Comparison of ENCODE assay signal across 8 cellular contexts in the genomic region with DNA sequence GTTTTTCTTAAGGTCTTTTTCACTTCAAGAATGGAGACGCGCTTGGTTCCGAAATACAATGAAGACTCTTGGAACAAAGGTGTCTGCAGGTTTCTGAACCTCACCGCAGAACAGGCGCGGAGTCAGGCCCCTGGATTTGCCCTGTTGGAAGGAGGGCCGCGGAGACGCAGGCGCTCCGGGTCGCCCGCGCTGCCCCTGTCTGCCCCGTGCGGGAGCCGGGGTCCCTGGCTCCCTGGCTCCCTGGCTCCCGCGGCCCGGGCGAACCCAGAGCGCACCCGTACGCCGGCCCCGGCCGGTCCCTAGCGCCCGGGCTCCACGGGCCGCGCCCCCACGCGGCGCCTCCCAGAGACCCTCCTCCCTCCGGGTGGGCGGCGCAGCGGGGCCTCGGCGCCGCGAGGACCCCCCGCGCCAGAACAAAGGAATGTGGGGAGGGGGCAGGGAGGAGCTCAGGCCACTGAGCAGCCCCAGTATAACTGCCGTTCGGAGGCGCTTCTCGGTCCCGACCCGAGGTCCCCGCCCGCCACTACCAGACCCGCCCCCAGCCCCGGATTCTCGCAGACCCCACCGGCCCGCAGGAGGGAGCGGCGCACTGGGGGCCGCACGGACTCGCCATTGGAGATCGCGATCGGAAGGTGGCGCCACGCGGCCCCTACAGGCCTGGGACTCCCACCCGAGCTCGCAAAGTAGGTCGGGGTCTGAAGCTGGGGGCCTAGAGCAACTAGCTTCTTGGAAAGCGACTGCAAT. TPM values are rescaled to one million over a fixed set of nuclear protein-coding genes. Genes with fewer than 3 reads are reported as not detected.
DNase-seq lines count a peak whose midpoint lies in the region; ATAC-seq and TF ChIP-seq lines count a peak whose summit lies in the region.

No MANE protein-coding gene starts in this region.

- TF ChIP-seq CTCF in GM10248 (IDR thresholded peaks at IDR 0.05; ENCODE audit: control extremely low read depth, extremely low read depth, low read depth, missing control alignments): peak; percentile 51
- TF ChIP-seq CTCF in epithelial cell of proximal tubule (conservative IDR thresholded peaks at IDR 0.05; ENCODE audit: low read depth, low read length): peak; percentile 54

- no peaks in the 10 kb centered on the region for H3K36me3 ChIP-seq in muscle layer of colon (ENCODE audit: insufficient read depth, low read length)

- H3K27ac ChIP-seq in muscle layer of colon (ENCODE audit: low read depth, low read length): peak overlapping the region; percentile 88

- peak; percentile 36 for DNase-seq in GM10248 (ENCODE audit: extremely low spot score)
- peak; percentile 30 for DNase-seq in SK-MEL-5 (ENCODE audit: low read depth, low spot score)
- DNase-seq in epithelial cell of proximal tubule (ENCODE audit: low read depth): no peak
- no peak for DNase-seq in UCSD-AML1 (lab: John Stamatoyannopoulos, UW; ENCODE audit: unreplicated experiment)
- no peak for DNase-seq in H4 (ENCODE audit: low spot score)

- no peaks in the 10 kb centered on the region for H3K9me3 ChIP-seq in muscle layer of colon (ENCODE audit: low read length)

- H3K4me3 ChIP-seq in epithelial cell of proximal tubule (ENCODE audit: low read depth, low read length): peak overlapping the region; percentile 80
- peak overlapping the region; percentile 55 to 91 for H3K4me3 ChIP-seq in muscle layer of colon (ENCODE audit: low read depth in 1 of 2, low read length in 2 of 2)

- no peaks in the 10 kb centered on the region for H3K27me3 ChIP-seq in muscle layer of colon (ENCODE audit: control insufficient read depth in 1 of 2, insufficient read depth in 2 of 2, low read length in 2 of 2)

- H3K9ac ChIP-seq in muscle layer of colon (ENCODE audit: low read length): peak overlapping the region; percentile 92

- CTCF ChIA-PET in GM10248 (lab: Yijun Ruan, JAX): interaction anchor here (0.8 to 2.3 kb wide), 2 partner anchors 11 to 16 kb away, joined by 3 to 7 read pairs; no protein-coding TSS in a partner anchor

- in situ Hi-C loops in SK-MEL-5 (cut with HindIII; ENCODE audit: low pct_unique_long_range_greater_than_20kb, low sequenced_read_pairs): no loop called here

- no peak for ATAC-seq in activated CD4-positive, CD25-positive, alpha-beta regulatory T cell treated with anti-CD3 and anti-CD28 coated beads, Interleukin-2, amount 50 U/mL, for 24 hours
- no peak for ATAC-seq in GM21515 (IDR thresholded peaks at IDR 0.05; ENCODE audit: unreplicated experiment)

- POLR2A ChIA-PET in GM10248 (lab: Yijun Ruan, JAX): no interaction called here

- peaks cover 15% of the 10 kb centered on the region for H3K4me1 ChIP-seq in muscle layer of colon (ENCODE audit: insufficient read depth, low read length)

RNA-seq across cellular contexts. Expression of gene NFIL3, which starts 2.4 kb away (rescaled TPM):
- 10.1 and 11.3 TPM in 2 replicates for total RNA-seq in SK-MEL-5 (2014; rRNA removed; shearing (Covaris generic))
- polyA plus RNA-seq in SK-MEL-5 (2015; cell fraction: cytosol; rRNA removed): 13.9 and 16.2 TPM in 2 replicates
- 12.7 and 13.2 TPM in 2 replicates for polyA plus RNA-seq in SK-MEL-5 (2015; cell fraction: nucleus; rRNA removed)
- total RNA-seq in epithelial cell of proximal tubule: 10.3 and 12.7 TPM in 2 replicates
- 7.5 and 13.4 TPM in 2 replicates for total RNA-seq in H4 (2014; rRNA removed; shearing (Covaris generic))

RNA-seq across cellular contexts. Expression of gene AUH, which starts 59.5 kb away (rescaled TPM):
- total RNA-seq in SK-MEL-5 (2014; rRNA removed; shearing (Covaris generic)): 29.7 and 29.9 TPM in 2 replicates
- polyA plus RNA-seq in SK-MEL-5 (2015; cell fraction: cytosol; rRNA removed): 18.0 and 19.0 TPM in 2 replicates
- 29.8 and 52.7 TPM in 2 replicates for polyA plus RNA-seq in SK-MEL-5 (2015; cell fraction: nucleus; rRNA removed)
- 13.8 and 16.8 TPM in 2 replicates for total RNA-seq in epithelial cell of proximal tubule
- 12.9 TPM in 2 replicates for total RNA-seq in H4 (2014; rRNA removed; shearing (Covaris generic))

Comparison
In these comparisons a context has a peak if more than half of its experiments do, and no peak if none do; other contexts are left out.
1. DNase-seq: peak in GM10248 (single experiment) and SK-MEL-5 (single experiment); none in epithelial cell of proximal tubule (single experiment), UCSD-AML1 (single experiment) and H4 (single experiment).